Comparison of ENCODE assay signal across 8 cellular contexts in genomic region chr9:126965541-126966428, GRCh38. TPM values are rescaled to one million over a fixed set of nuclear protein-coding genes. Genes with fewer than 3 reads are reported as not detected.
DNase-seq lines count a peak whose midpoint lies in the region; ATAC-seq and TF ChIP-seq lines count a peak whose summit lies in the region.

No MANE protein-coding gene starts in this region.

- no peak overlapping the region for H3K4me3 Mint-ChIP-seq in CD4-positive, CD25-positive, alpha-beta regulatory T cell
- no peak overlapping the region for H3K4me3 Mint-ChIP-seq in HFFc6
- H3K4me3 Mint-ChIP-seq in activated naive CD4-positive, alpha-beta T cell treated with anti-CD3 and anti-CD28 coated beads for 36 hours, result no peak overlapping the region

- H3K27me3 Mint-ChIP-seq in CD4-positive, CD25-positive, alpha-beta regulatory T cell, result peaks cover 4% of the 10 kb centered on the region
- no peaks in the 10 kb centered on the region; the same call in 1 of the 2 replicates for H3K27me3 Mint-ChIP-seq in HFFc6 (ENCODE audit: insufficient read depth)
- peaks cover 19% of the 10 kb centered on the region for H3K27me3 Mint-ChIP-seq in activated naive CD4-positive, alpha-beta T cell treated with anti-CD3 and anti-CD28 coated beads for 36 hours (ENCODE audit: low read depth)

- H3K4me1 Mint-ChIP-seq in CD4-positive, CD25-positive, alpha-beta regulatory T cell, result peaks cover 7 to 14% (median 11%) of the 10 kb centered on the region in 4 donors
- H3K4me1 Mint-ChIP-seq in HFFc6 (ENCODE audit: low read depth), result 0 out of 2 replicates have a peak, but pooled peaks cover 6% of the 10 kb centered on the region
- no peaks in the 10 kb centered on the region for H3K4me1 Mint-ChIP-seq in activated naive CD4-positive, alpha-beta T cell treated with anti-CD3 and anti-CD28 coated beads for 36 hours (ENCODE audit: low read depth)

- no peaks in the 10 kb centered on the region for H3K27me3 ChIP-seq in CD4-positive, CD25-positive, alpha-beta regulatory T cell (ENCODE audit: control insufficient read depth, insufficient read depth, low read length)

- CTCF ChIA-PET in activated naive CD4-positive, alpha-beta T cell treated with anti-CD3 and anti-CD28 coated beads for 36 hours (lab: Charles Lee), result interaction anchor here (0.8 to 3.4 kb wide), 7 partner anchors 20 to 249 kb away, joined by 3 to 25 read pairs (median 3); no protein-coding TSS in a partner anchor

- H3K9me3 ChIP-seq in CD4-positive, CD25-positive, alpha-beta regulatory T cell (ENCODE audit: control insufficient read depth in 2 of 2, low read length in 2 of 2), result no peaks in the 10 kb centered on the region

- H3K36me3 Mint-ChIP-seq in CD4-positive, CD25-positive, alpha-beta regulatory T cell, result peaks cover 15% of the 10 kb centered on the region
- H3K36me3 Mint-ChIP-seq in HFFc6 (ENCODE audit: low read depth), result no peaks in the 10 kb centered on the region
- no peaks in the 10 kb centered on the region for H3K36me3 Mint-ChIP-seq in activated naive CD4-positive, alpha-beta T cell treated with anti-CD3 and anti-CD28 coated beads for 36 hours (ENCODE audit: low read depth)

- peak in 2 of 3 donors; percentile 52 to 57 for DNase-seq in CD4-positive, CD25-positive, alpha-beta regulatory T cell
- peak; percentile 35 for DNase-seq in HFFc6
- peak; percentile 76 for DNase-seq in RKO (ENCODE audit: low spot score)
- peak; percentile 60 for DNase-seq in activated naive CD4-positive, alpha-beta T cell treated with anti-CD3 and anti-CD28 coated beads for 36 hours
- DNase-seq in Right ventricle myocardium superior, result peak; percentile 65
- DNase-seq in putamen (ENCODE audit: low spot score), result peak; percentile 61
- no peak for DNase-seq in effector CD8-positive, alpha-beta T cell (lab: John Stamatoyannopoulos, UW)

- intact Hi-C loops in activated naive CD4-positive, alpha-beta T cell treated with anti-CD3 and anti-CD28 coated beads for 36 hours (cut with micrococcal nuclease), result loop anchor here (1.0 kb wide), 1 partner anchor 234 kb away; no protein-coding TSS in a partner anchor
- intact Hi-C loops in Right ventricle myocardium superior (cut with DNase I), result no loop called here

- no peak overlapping the region for H3K27ac ChIP-seq in CD4-positive, CD25-positive, alpha-beta regulatory T cell (ENCODE audit: insufficient read depth, low read length, poor library complexity, severe bottlenecking)

- no peaks in the 10 kb centered on the region for H3K36me3 ChIP-seq in CD4-positive, CD25-positive, alpha-beta regulatory T cell (ENCODE audit: control insufficient read depth, insufficient read depth, low read length)

- H3K9me3 Mint-ChIP-seq in CD4-positive, CD25-positive, alpha-beta regulatory T cell, result no peaks in the 10 kb centered on the region
- H3K9me3 Mint-ChIP-seq in HFFc6, result no peaks in the 10 kb centered on the region
- no peaks in the 10 kb centered on the region for H3K9me3 Mint-ChIP-seq in activated naive CD4-positive, alpha-beta T cell treated with anti-CD3 and anti-CD28 coated beads for 36 hours

- no peak overlapping the region for H3K4me3 ChIP-seq in CD4-positive, CD25-positive, alpha-beta regulatory T cell (ENCODE audit: low read depth, low read length)

- peak; percentile 90 for TF ChIP-seq CTCF in HFFc6 (IDR thresholded peaks at IDR 0.05)

- peak; percentile 58 to 61 for ATAC-seq in CD4-positive, CD25-positive, alpha-beta regulatory T cell (ENCODE audit: low read depth in 2 of 2)
- peak; percentile 77 for ATAC-seq in Right ventricle myocardium superior (ENCODE audit: poor library complexity)
- no peak for ATAC-seq in HG03139 (IDR thresholded peaks at IDR 0.05; ENCODE audit: unreplicated experiment)

- no peak overlapping the region for H3K27ac Mint-ChIP-seq in CD4-positive, CD25-positive, alpha-beta regulatory T cell
- H3K27ac Mint-ChIP-seq in HFFc6, result no peak overlapping the region
- no peak overlapping the region for H3K27ac Mint-ChIP-seq in activated naive CD4-positive, alpha-beta T cell treated with anti-CD3 and anti-CD28 coated beads for 36 hours

- no peaks in the 10 kb centered on the region for H3K4me1 ChIP-seq in CD4-positive, CD25-positive, alpha-beta regulatory T cell (ENCODE audit: control insufficient read depth, insufficient read depth, low read length, poor library complexity, severe bottlenecking)

RNA-seq across cellular contexts. Expression of gene RALGPS1, which starts 51.2 kb away (rescaled TPM):
- 10.3 TPM for total RNA-seq in CD4-positive, CD25-positive, alpha-beta regulatory T cell
- 1 to 10 TPM; 1.8 to 3.7 (median 2.7) TPM for polyA plus RNA-seq in CD4-positive, CD25-positive, alpha-beta regulatory T cell
- total RNA-seq in HFFc6 (2021; fragmentation: NEBNext Ultra II Directional; extraction: Animal tissue kit (Norgen Biotek cat#: 25700)), result 1 to 10 TPM in 4 of 6 experiments, under 1 TPM in 2; 0.68 to 1.6 (median 1.1) TPM
- 1 to 10 TPM; 2.1 to 2.4 TPM for total RNA-seq in activated naive CD4-positive, alpha-beta T cell treated with anti-CD3 and anti-CD28 coated beads for 36 hours
- total RNA-seq in Right ventricle myocardium superior, result 17.7 TPM
